In the genomic region with DNA sequence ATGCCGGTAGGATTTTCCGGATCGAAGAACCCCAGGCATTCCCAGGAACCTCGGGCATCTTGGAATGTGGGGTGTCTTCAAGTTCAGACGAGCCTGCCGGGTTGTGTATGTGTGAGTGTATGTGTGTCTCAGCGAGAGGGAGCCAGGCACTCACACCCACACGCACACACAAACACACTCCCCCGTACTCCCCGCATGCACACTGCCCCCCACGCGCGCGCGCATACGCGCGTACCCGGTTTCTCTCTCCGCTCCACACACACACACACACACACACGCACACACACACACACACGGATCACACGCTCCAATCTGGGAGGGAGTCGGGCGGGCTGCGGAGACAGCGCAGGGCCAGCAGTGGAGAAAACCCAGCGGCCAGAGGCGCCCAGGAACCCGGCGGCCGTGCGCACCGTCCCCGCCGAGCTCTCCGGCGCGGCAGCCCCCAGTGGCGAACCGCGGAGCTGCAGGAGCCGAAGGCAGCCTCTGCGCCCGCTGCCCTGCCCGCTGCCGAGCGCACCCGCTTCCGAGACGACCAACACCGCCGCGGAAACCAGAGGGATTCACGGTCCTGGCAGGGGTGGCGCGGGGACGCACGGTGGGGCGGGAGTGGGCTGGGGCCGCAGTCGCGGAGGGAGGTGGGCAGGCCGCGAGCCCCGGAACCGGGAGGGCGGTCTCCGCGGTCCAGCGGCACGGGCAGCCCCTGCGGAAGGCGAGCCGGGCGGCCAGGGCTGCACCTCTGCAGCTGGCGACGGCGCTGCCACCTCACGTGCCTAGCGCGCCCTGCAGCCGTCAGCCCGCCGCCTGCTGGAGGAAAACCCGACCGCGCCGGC, we compare ENCODE assay signal across 8 cellular contexts. TPM values are rescaled to one million over a fixed set of nuclear protein-coding genes. Genes with fewer than 3 reads are reported as not detected.
DNase-seq lines count a peak whose midpoint lies in the region; ATAC-seq and TF ChIP-seq lines count a peak whose summit lies in the region.

A gene (minus strand): TSS at position 125 of the 830 bp plus-strand sequence.

- H3K27me3 Mint-ChIP-seq in activated naive CD8-positive, alpha-beta T cell treated with anti-CD3 and anti-CD28 coated beads, Interleukin-2, amount 10 ng/mL, durations not matched to agents 7 days and 5 days = peaks cover 66% of the 10 kb centered on the region

- intact Hi-C loops in posterior cingulate gyrus (cut with DNase I) = no loop called here

- H3K36me3 Mint-ChIP-seq in activated naive CD8-positive, alpha-beta T cell treated with anti-CD3 and anti-CD28 coated beads, Interleukin-2, amount 10 ng/mL, durations not matched to agents 7 days and 5 days = no peaks in the 10 kb centered on the region

- POLR2A ChIA-PET in activated naive CD8-positive, alpha-beta T cell treated with anti-CD3 and anti-CD28 coated beads, Interleukin-2, amount 10 ng/mL, durations not matched to agents 7 days and 5 days (lab: Charles Lee) = interaction anchor here (0.7 kb wide), 3 partner anchors 21 to 206 kb away, joined by 3 read pairs; no protein-coding TSS in a partner anchor

- H3K4me1 ChIP-seq in cardiac muscle cell (ENCODE audit: low read depth) (no peaks in the 10 kb centered on the region), tibial nerve (peaks cover 0 to 25% (median 17%) of the 10 kb centered on the region in 4 donors)

- H3K9me3 Mint-ChIP-seq in activated naive CD8-positive, alpha-beta T cell treated with anti-CD3 and anti-CD28 coated beads, Interleukin-2, amount 10 ng/mL, durations not matched to agents 7 days and 5 days = no peaks in the 10 kb centered on the region

- H3K4me3 ChIP-seq in cardiac muscle cell (peak within 1 kb of the TSS; percentile 39), tibial nerve (peak within 1 kb of the TSS; percentile 23 to 58 (median 49))

- H3K27me3 ChIP-seq in cardiac muscle cell (peaks cover 61% of the 10 kb centered on the region), tibial nerve (peaks cover 0 to 59% of the 10 kb centered on the region in 2 donors)

- 0 to 1% methylated on average over 42 to 63 of the region's 89 CpGs for WGBS in tibial nerve, 2 donors

- TF ChIP-seq EP300 in tibial nerve (IDR thresholded peaks at IDR 0.05) = no peak

- H3K36me3 ChIP-seq in cardiac muscle cell = no peaks in the 10 kb centered on the region
- H3K36me3 ChIP-seq in tibial nerve = no peaks in the 10 kb centered on the region

- H3K4me3 Mint-ChIP-seq in activated naive CD8-positive, alpha-beta T cell treated with anti-CD3 and anti-CD28 coated beads, Interleukin-2, amount 10 ng/mL, durations not matched to agents 7 days and 5 days = peak within 1 kb of the TSS; percentile 80

- H3K9me3 ChIP-seq in cardiac muscle cell (ENCODE audit: low read depth) = no peaks in the 10 kb centered on the region
- H3K9me3 ChIP-seq in tibial nerve = peaks cover 0 to 4% (median 0%) of the 10 kb centered on the region in 4 donors

- H3K27ac ChIP-seq in cardiac muscle cell (no peak within 1 kb of the TSS), tibial nerve (no peak within 1 kb of the TSS)

- peaks cover 26% of the 10 kb centered on the region for H3K4me1 Mint-ChIP-seq in activated naive CD8-positive, alpha-beta T cell treated with anti-CD3 and anti-CD28 coated beads, Interleukin-2, amount 10 ng/mL, durations not matched to agents 7 days and 5 days

- peak; percentile 69 for DNase-seq in Ammon's horn (ENCODE audit: low spot score)
- DNase-seq in HuH-7.5 (ENCODE audit: low spot score) = peak; percentile 68
- peak; percentile 43 for DNase-seq in SHP77 treated with DMSO at 0.1 percent for 48 hours (lab: John Stamatoyannopoulos, UW)
- DNase-seq in activated naive CD8-positive, alpha-beta T cell treated with anti-CD3 and anti-CD28 coated beads, Interleukin-2, amount 10 ng/mL, durations not matched to agents 7 days and 5 days = peak; percentile 84
- DNase-seq in cardiac muscle cell (ENCODE audit: low read depth in 1 of 2, low spot score in 1 of 2) = peak; percentile 81 to 90
- DNase-seq in posterior cingulate gyrus = peak; percentile 46 to 96 (median 72)
- DNase-seq in tibial nerve (ENCODE audit: low spot score in 2 of 2) = peak; percentile 29 to 30

- no peak for TF ChIP-seq POLR2A in tibial nerve (IDR thresholded peaks at IDR 0.05)

- peak within 1 kb of the TSS; percentile 12 for H3K27ac Mint-ChIP-seq in activated naive CD8-positive, alpha-beta T cell treated with anti-CD3 and anti-CD28 coated beads, Interleukin-2, amount 10 ng/mL, durations not matched to agents 7 days and 5 days

- ATAC-seq in GM19328 (IDR thresholded peaks at IDR 0.05; ENCODE audit: unreplicated experiment) = peak; percentile 72
- peak; percentile 89 for ATAC-seq in activated naive CD8-positive, alpha-beta T cell treated with anti-CD3 and anti-CD28 coated beads, Interleukin-2, amount 10 ng/mL, durations not matched to agents 7 days and 5 days (ENCODE audit: low read depth)

- TF ChIP-seq CTCF in cardiac muscle cell (IDR thresholded peaks at IDR 0.05; ENCODE audit: low read depth, low read length) (peak; percentile 61), tibial nerve (IDR thresholded peaks at IDR 0.05) (peak; percentile 52 to 86 (median 83))

RNA-seq across cellular contexts. Expression of the gene that starts here (rescaled TPM):
- not detected for total RNA-seq in activated naive CD8-positive, alpha-beta T cell treated with anti-CD3 and anti-CD28 coated beads, Interleukin-2, amount 10 ng/mL, durations not matched to agents 7 days and 5 days
- total RNA-seq in cardiac muscle cell (0.15 TPM in 1 of 2 replicates, not detected in the other), tibial nerve (not detected)
- polyA plus RNA-seq in cardiac muscle cell = not detected in 2 replicates

Comparison
In these comparisons a context has a peak if more than half of its experiments do, and no peak if none do; other contexts are left out.
1. Peak in DNase-seq and ATAC-seq in activated naive CD8-positive, alpha-beta T cell treated with anti-CD3 and anti-CD28 coated beads, Interleukin-2, amount 10 ng/mL, durations not matched to agents 7 days and 5 days; RNA of the gene not detected or under 1 TPM.
2. Peak in DNase-seq and H3K4me3 ChIP-seq in cardiac muscle cell; RNA of the gene not detected or under 1 TPM.
3. Peak in DNase-seq and H3K4me3 ChIP-seq in tibial nerve; RNA of the gene not detected or under 1 TPM.
4. DNase-seq: peak in every context shown above with its lines; median percentile 86 in cardiac muscle cell; 84 in activated naive CD8-positive, alpha-beta T cell treated with anti-CD3 and anti-CD28 coated beads, Interleukin-2, amount 10 ng/mL, durations not matched to agents 7 days and 5 days; 72 in posterior cingulate gyrus; 69 in Ammon's horn; 68 in HuH-7.5; 43 in SHP77 treated with DMSO at 0.1 percent for 48 hours; 30 in tibial nerve.